Comparison of ENCODE assay signal across 12 cellular contexts in the genomic region with DNA sequence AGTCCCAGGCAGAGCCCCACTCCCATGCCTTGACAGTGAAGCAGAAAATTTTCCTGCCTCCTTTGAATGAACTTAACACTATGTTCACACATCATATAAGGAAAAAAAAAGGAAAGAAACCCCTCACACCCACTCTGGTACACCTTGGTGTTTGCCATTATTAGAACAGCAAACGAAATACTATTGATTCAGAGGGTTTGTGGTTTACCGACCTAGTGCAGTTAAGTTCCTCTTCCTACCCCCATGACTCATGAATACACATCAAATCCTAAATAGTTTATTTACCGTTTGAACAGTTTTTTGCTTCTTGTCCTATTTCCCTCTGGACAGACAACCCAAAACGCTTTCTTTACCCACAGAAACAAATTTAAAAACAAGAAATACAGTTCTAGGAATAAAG.
DNase-seq lines count a peak whose midpoint lies in the region; ATAC-seq and TF ChIP-seq lines count a peak whose summit lies in the region.
"Had no signal": no experiment of that assay in that cellular context is flagged by ENCODE, and none has a peak within 500 bp of the region (broad histone marks: within the 10 kb centered on the region; RNA-seq: fewer than 3 reads in every experiment).

No MANE protein-coding gene starts in this region.

- H2AFZ ChIP-seq in PC-9: no peak overlapping the region

- POLR2A ChIA-PET in PC-9 (lab: Charles Lee; ENCODE audit: unreplicated experiment): no interaction called here

- H3K4me3 ChIP-seq in HL-60 (replicated peaks; ENCODE audit: insufficient read depth, low read length): no peak overlapping the region
- no peak overlapping the region for H3K4me3 ChIP-seq in PC-9
- no peak overlapping the region for H3K4me3 ChIP-seq in mucosa of descending colon
- H3K4me3 ChIP-seq in right cardiac atrium (ENCODE audit: low read length): no peak overlapping the region
- H3K4me3 ChIP-seq: coronary artery, esophagus squamous epithelium had no signal

- TF ChIP-seq CTCF in HL-60 (IDR thresholded peaks at IDR 0.05; ENCODE audit: insufficient read depth, low read length) (no peak), PC-9 (conservative IDR thresholded peaks at IDR 0.05) (no peak), mucosa of descending colon (IDR thresholded peaks at IDR 0.05) (no peak)

- WGBS in right cardiac atrium: 65% methylated on average over 4 of the region's 4 CpGs

- BruUV-seq in PC-9 (replicated peaks; lab: Mats Ljungman, UMichigan): no TSS peak

- H3K27me3 ChIP-seq in HL-60 (ENCODE audit: insufficient read depth, poor library complexity, severe bottlenecking) (no peaks in the 10 kb centered on the region), PC-9 (ENCODE audit: insufficient read depth, low read depth) (no peaks in the 10 kb centered on the region), right cardiac atrium (ENCODE audit: control insufficient read depth, insufficient read depth) (no peaks in the 10 kb centered on the region)

- H3K4me1 ChIP-seq in PC-9 (replicated peaks; ENCODE audit: insufficient read depth) (peaks cover 14% of the 10 kb centered on the region), mucosa of descending colon (ENCODE audit: low read depth) (no peaks in the 10 kb centered on the region), right cardiac atrium (ENCODE audit: control insufficient read depth, insufficient read depth, low read length) (no peaks in the 10 kb centered on the region)
- H3K4me1 ChIP-seq: esophagus squamous epithelium had no signal

- H3K36me3 ChIP-seq in PC-9 (ENCODE audit: low read depth) (no peaks in the 10 kb centered on the region), mucosa of descending colon (ENCODE audit: low read depth) (no peaks in the 10 kb centered on the region)
- H3K36me3 ChIP-seq: esophagus squamous epithelium had no signal

- H3K9me3 ChIP-seq in PC-9 (ENCODE audit: insufficient read depth, low read depth) (no peaks in the 10 kb centered on the region), mucosa of descending colon (no peaks in the 10 kb centered on the region), right cardiac atrium (ENCODE audit: control insufficient read depth, low read length) (no peaks in the 10 kb centered on the region)
- H3K9me3 ChIP-seq: esophagus squamous epithelium had no signal

- DNase-seq in HL-60 (ENCODE audit: low read depth in 1 of 2, low spot score in 1 of 2) (peak; percentile 27 to 29), PC-9 (peak in 1 of 2 experiments; percentile 54), mucosa of descending colon (no peak), EL (no peak), ecto neural progenitor cell (ENCODE audit: low spot score) (no peak), right cardiac atrium (no peak)
- DNase-seq: esophagus squamous epithelium, hypothalamus, left ventricle myocardium superior had no signal

- ATAC-seq in GM18858 (IDR thresholded peaks at IDR 0.05; ENCODE audit: unreplicated experiment): peak; percentile 68
- ATAC-seq in mucosa of descending colon: peak; percentile 12
- ATAC-seq in right cardiac atrium: no peak
- no peak for ATAC-seq in GM21423 (IDR thresholded peaks at IDR 0.05; ENCODE audit: unreplicated experiment)
- ATAC-seq: left ventricle myocardium superior had no signal

- H4K20me1 ChIP-seq in PC-9 (ENCODE audit: insufficient read depth): no peaks in the 10 kb centered on the region

- 0 out of 2 replicates have a peak overlapping the region, but pooled peaks have one; percentile 18 for H3K27ac ChIP-seq in HL-60 (replicated peaks)
- H3K27ac ChIP-seq in PC-9: no peak overlapping the region
- no peak overlapping the region for H3K27ac ChIP-seq in right cardiac atrium (ENCODE audit: low read length)
- H3K27ac ChIP-seq: coronary artery, esophagus squamous epithelium had no signal

- CTCF ChIA-PET in PC-9 (lab: Charles Lee): no interaction called here

- no peaks in the 10 kb centered on the region for H3K79me2 ChIP-seq in PC-9 (ENCODE audit: low read depth)

- no peaks in the 10 kb centered on the region for H3K9me2 ChIP-seq in PC-9 (ENCODE audit: insufficient read depth)

- intact Hi-C loops in PC-9 (cut with micrococcal nuclease; ENCODE audit: unreplicated experiment): no loop called here
- intact Hi-C loops in mucosa of descending colon (cut with DNase I, micrococcal nuclease): no loop called here
- intact Hi-C loops in right cardiac atrium (cut with DNase I): no loop called here

- peak overlapping the region; percentile 26 for H3K4me2 ChIP-seq in PC-9

- H3F3A ChIP-seq in PC-9 (ENCODE audit: insufficient read depth, low read depth): 0 out of 2 replicates have a peak, but pooled peaks cover 3% of the 10 kb centered on the region

Comparison
In these comparisons a context has a peak if more than half of its experiments do, and no peak if none do; other contexts are left out.
1. ATAC-seq: peak in GM18858 (single experiment) and mucosa of descending colon (single experiment); none in right cardiac atrium (0 of 2) and GM21423 (single experiment).
2. DNase-seq: peak in HL-60 (2 of 2); none in mucosa of descending colon (0 of 3), EL (single experiment), ecto neural progenitor cell (single experiment) and right cardiac atrium (0 of 3).